8 cellular contexts compared by ENCODE assay signal in genomic region chr2:174341301-174341994, GRCh38. TPM values are rescaled to one million over a fixed set of nuclear protein-coding genes. Genes with fewer than 3 reads are reported as not detected.
DNase-seq lines count a peak whose midpoint lies in the region; ATAC-seq lines count a peak whose summit lies in the region.

No MANE protein-coding gene starts in this region.

- peak overlapping the region; percentile 42 to 69 (median 63) for H3K4me3 Mint-ChIP-seq in T-cell

- DNase-seq in COLO668 (lab: John Stamatoyannopoulos, UW; ENCODE audit: unreplicated experiment) (peak; percentile 83), MG63 (peak; percentile 77), T-cell (peak; percentile 74 to 92 (median 85)), adipocyte (ENCODE audit: low read depth) (peak; percentile 89), left cardiac atrium (peak; percentile 85), renal cortical epithelial cell (ENCODE audit: low read depth) (peak; percentile 62)

- peak overlapping the region in 1 of 2 donors; percentile 86 for H3K27ac Mint-ChIP-seq in T-cell

- H3K27me3 Mint-ChIP-seq in T-cell = peaks cover 57 to 62% of the 10 kb centered on the region in 2 donors

- POLR2A ChIA-PET in T-cell (lab: Charles Lee) = interaction anchor here in 1 of 2 donors (0.6 to 0.7 kb wide), 4 partner anchors 139 to 1743 kb away, joined by 3 to 6 read pairs (median 4); no protein-coding TSS in a partner anchor

- H3K36me3 Mint-ChIP-seq in T-cell = no peaks in the 10 kb centered on the region

- peaks cover 37 to 47% (median 44%) of the 10 kb centered on the region in 3 donors for H3K4me1 Mint-ChIP-seq in T-cell

- H3K9me3 ChIP-seq in MG63 (no peaks in the 10 kb centered on the region), adipocyte (ENCODE audit: control insufficient read depth, low read length) (no peaks in the 10 kb centered on the region)

- H3K27me3 ChIP-seq in MG63 = peaks cover 13% of the 10 kb centered on the region
- H3K27me3 ChIP-seq in adipocyte (replicated peaks; ENCODE audit: control insufficient read depth, insufficient read depth, low read length) = peaks cover 59% of the 10 kb centered on the region

- no peaks in the 10 kb centered on the region for H3K9me3 Mint-ChIP-seq in T-cell

- no peaks in the 10 kb centered on the region for H3K36me3 ChIP-seq in MG63
- H3K36me3 ChIP-seq in adipocyte (ENCODE audit: control insufficient read depth, insufficient read depth, low read length, severe bottlenecking) = no peaks in the 10 kb centered on the region

- H3K9ac ChIP-seq in adipocyte (ENCODE audit: low read length) = no peak overlapping the region

- no peak overlapping the region for H3K4me3 ChIP-seq in MG63
- peak overlapping the region; percentile 65 for H3K4me3 ChIP-seq in adipocyte (ENCODE audit: low read length)

- H3K4me1 ChIP-seq in adipocyte (ENCODE audit: control insufficient read depth, insufficient read depth, low read length) = peaks cover 8% of the 10 kb centered on the region

- CTCF ChIA-PET in T-cell (lab: Charles Lee) = interaction anchor here (0.5 to 2.6 kb wide), 37 partner anchors 9 to 1826 kb away, joined by 3 to 85 read pairs (median 5); partner anchors contain the start of genes CHN1 (in 1 of the 2) and SCRN3 (in 1 of the 2)

- intact Hi-C loops in left cardiac atrium (cut with DNase I) = loop anchor here (5.0 to 10.0 kb wide), 4 partner anchors 184 to 939 kb away; no protein-coding TSS in a partner anchor

- ATAC-seq in GM21423 (IDR thresholded peaks at IDR 0.05; ENCODE audit: unreplicated experiment) (peak; percentile 51), T-cell (replicated peaks in 1 of 4) (peak; percentile 72 to 79 (median 74)), left cardiac atrium (peak; percentile 86 to 88), GM19452 (IDR thresholded peaks at IDR 0.05; ENCODE audit: unreplicated experiment) (no peak)

RNA-seq across cellular contexts. Expression of gene SP9, which starts 6.7 kb away (rescaled TPM):
- not detected in 2 replicates for total RNA-seq in MG63 (2014; rRNA removed; shearing (Covaris generic); ENCODE audit: low replicate concordance)
- not detected for total RNA-seq in T-cell
- total RNA-seq in left cardiac atrium = not detected
- not detected in 2 replicates for total RNA-seq in renal cortical epithelial cell

RNA-seq across cellular contexts. Expression of gene SCRN3, which starts 54.1 kb away (rescaled TPM):
- 30.1 and 48.8 TPM in 2 replicates for total RNA-seq in MG63 (2014; rRNA removed; shearing (Covaris generic); ENCODE audit: low replicate concordance)
- total RNA-seq in T-cell (10 to 100 TPM; 11.3 to 17.9 (median 14.8) TPM), left cardiac atrium (10 to 100 TPM; 27.8 to 32.0 TPM), renal cortical epithelial cell (26.7 and 42.4 TPM in 2 replicates)
